Comparison of ENCODE assay signal across 8 cellular contexts in the genomic region with DNA sequence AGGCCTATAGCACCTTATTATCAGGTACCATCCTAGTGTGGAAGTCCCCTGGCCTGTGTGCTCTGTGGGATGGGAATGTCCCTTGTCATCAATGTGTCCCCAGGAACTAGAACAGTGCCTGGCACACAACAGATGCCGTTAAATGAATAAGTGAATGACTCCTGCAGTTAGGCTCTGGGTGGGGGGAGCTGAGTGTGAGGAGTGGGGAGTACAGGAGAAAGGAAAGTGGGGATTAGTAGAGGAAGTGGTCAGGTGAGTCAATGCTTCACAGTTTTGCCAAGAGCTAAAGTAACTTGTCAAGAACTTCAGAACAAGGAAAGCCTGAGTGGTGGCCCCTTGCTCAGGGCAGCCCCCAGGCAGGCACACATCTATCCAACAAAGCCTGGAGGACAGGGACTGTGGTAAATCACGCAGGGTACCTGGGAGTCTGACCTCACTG. TPM values are rescaled to one million over a fixed set of nuclear protein-coding genes. Genes with fewer than 3 reads are reported as not detected.
DNase-seq lines count a peak whose midpoint lies in the region; ATAC-seq, FAIRE-seq and TF ChIP-seq lines count a peak whose summit lies in the region.

No MANE protein-coding gene starts in this region.

- H3K4me3 Mint-ChIP-seq in brain: no peak overlapping the region

- peaks cover 48% of the 10 kb centered on the region for H3K4me1 ChIP-seq in HepG2 (ENCODE audit: insufficient read depth, low read length)
- H3K4me1 ChIP-seq in right lobe of liver: peaks cover 0 to 10% (median 2%) of the 10 kb centered on the region in 4 donors
- peaks cover 52% of the 10 kb centered on the region for H3K4me1 ChIP-seq in OCI-LY3 (ENCODE audit: low read length)
- H3K4me1 ChIP-seq in mucosa of descending colon (ENCODE audit: low read depth): peaks cover 33% of the 10 kb centered on the region

- H3K27ac ChIP-seq in HepG2 (ENCODE audit: extremely low read length, insufficient read depth, low read length) (no peak overlapping the region), right lobe of liver (no peak overlapping the region), OCI-LY3 (ENCODE audit: low read length) (peak overlapping the region; percentile 95)

- POLR2A ChIA-PET in HepG2 (lab: Yijun Ruan, JAX): interaction anchor here (1.0 to 1.5 kb wide), 3 partner anchors 15 to 374 kb away, joined by 3 read pairs; a partner anchor contains a TSS

- no peak overlapping the region for H3K9ac ChIP-seq in HepG2 (ENCODE audit: insufficient read depth, low read depth, low read length)
- peak overlapping the region; percentile 86 for H3K9ac ChIP-seq in OCI-LY3 (ENCODE audit: low read length)

- BruUV-seq in HepG2 (replicated peaks; lab: Mats Ljungman, UMichigan): no TSS peak

- TF ChIP-seq RAD21 in HepG2 (CRISPR knock-in tag; IDR thresholded peaks at IDR 0.05): no peak

- ATAC-seq in HepG2 (no peak), right lobe of liver (no peak), mucosa of descending colon (no peak)

- H4K20me1 ChIP-seq in HepG2 (ENCODE audit: insufficient read depth, low read length) (no peaks in the 10 kb centered on the region), OCI-LY3 (ENCODE audit: insufficient read depth, low read length) (no peaks in the 10 kb centered on the region)

- no peak overlapping the region for H2AFZ ChIP-seq in HepG2 (ENCODE audit: low read length)
- no peak overlapping the region for H2AFZ ChIP-seq in OCI-LY3 (ENCODE audit: low read depth, low read length)

- no peaks in the 10 kb centered on the region for H3K9me3 Mint-ChIP-seq in brain

- H3K4me1 Mint-ChIP-seq in brain: peaks cover 32% of the 10 kb centered on the region

- 33% methylated on average over 2 of the region's 2 CpGs for WGBS in HepG2 (ENCODE audit: low lambda C conversion rate)
- 75% methylated on average over 1 of the region's 2 CpGs for WGBS in right lobe of liver (ENCODE audit: insufficient coverage, low coverage, low lambda C conversion rate, missing lambda C conversion rate)

- no peaks in the 10 kb centered on the region for H3K36me3 Mint-ChIP-seq in brain

- H3K27me3 Mint-ChIP-seq in brain: peaks cover 4% of the 10 kb centered on the region

- no peaks in the 10 kb centered on the region for H3K36me3 ChIP-seq in HepG2 (replicated peaks in 1 of 2; ENCODE audit: control insufficient read depth in 1 of 2, insufficient read depth in 2 of 2, low read length in 2 of 2)
- no peaks in the 10 kb centered on the region for H3K36me3 ChIP-seq in right lobe of liver
- no peaks in the 10 kb centered on the region for H3K36me3 ChIP-seq in OCI-LY3 (replicated peaks; ENCODE audit: low read depth, low read length)
- no peaks in the 10 kb centered on the region for H3K36me3 ChIP-seq in mucosa of descending colon (ENCODE audit: low read depth)

- TF ChIP-seq EP300 in HepG2 (IDR thresholded peaks at IDR 0.05; ENCODE audit: low read depth in 2 of 2, low read length in 2 of 2) (no peak), HepG2 (CRISPR knock-in tag; IDR thresholded peaks at IDR 0.05; ENCODE audit: borderline replicate concordance) (no peak)

- no peak for FAIRE-seq in HepG2 (lab: Jason Lieb, UNC)

- no peak for DNase-seq in HepG2 (ENCODE audit: low spot score)
- DNase-seq in right lobe of liver: no peak
- peak; percentile 53 for DNase-seq in stimulated activated CD8-positive, alpha-beta memory T cell treated with anti-CD3 and anti-CD28 coated beads, Interleukin-12 subunit alpha, Interleukin-12 subunit beta, amount 100 ng/mL, for 4 hours (ENCODE audit: low read depth)
- no peak for DNase-seq in mucosa of descending colon
- no peak for DNase-seq in iPS-NIHi11 (ENCODE audit: low spot score)
- DNase-seq in GM19240 (ENCODE audit: insufficient read length, low spot score): no peak

- no peak for TF ChIP-seq POLR2A in HepG2 (IDR thresholded peaks at IDR 0.05; ENCODE audit: insufficient read depth in 1 of 2, low read depth in 2 of 2, low read length in 2 of 2)
- no peak for TF ChIP-seq POLR2A in right lobe of liver (IDR thresholded peaks at IDR 0.05)

- H3K27me3 ChIP-seq in HepG2 (ENCODE audit: control insufficient read depth in 1 of 2, insufficient read depth in 2 of 2, low read length in 2 of 2): peaks cover 9 to 56% of the 10 kb centered on the region in 2 experiments; a peak in 4 of 5 replicates
- no peaks in the 10 kb centered on the region for H3K27me3 ChIP-seq in right lobe of liver
- H3K27me3 ChIP-seq in OCI-LY3 (ENCODE audit: low read depth, low read length): no peaks in the 10 kb centered on the region

- H3K9me3 ChIP-seq in HepG2 (ENCODE audit: low read length) (no peaks in the 10 kb centered on the region), right lobe of liver (no peaks in the 10 kb centered on the region), OCI-LY3 (ENCODE audit: insufficient read depth, low read length) (no peaks in the 10 kb centered on the region), mucosa of descending colon (no peaks in the 10 kb centered on the region)

- H3K4me2 ChIP-seq in HepG2 (ENCODE audit: low read depth, low read length): no peak overlapping the region
- peak overlapping the region; percentile 57 for H3K4me2 ChIP-seq in OCI-LY3 (ENCODE audit: low read length)

- no peak overlapping the region for H3K4me3 ChIP-seq in HepG2 (replicated peaks in 1 of 3; ENCODE audit: insufficient read depth in 1 of 3, low read depth in 2 of 3, low read length in 3 of 3)
- no peak overlapping the region for H3K4me3 ChIP-seq in right lobe of liver
- peak overlapping the region; percentile 26; the same call in 1 of the 2 replicates for H3K4me3 ChIP-seq in OCI-LY3 (ENCODE audit: low read length)
- H3K4me3 ChIP-seq in mucosa of descending colon: no peak overlapping the region

- H3K27ac Mint-ChIP-seq in brain: peak overlapping the region in 3 of 5 experiments; percentile 9 to 76 (median 66)

- in situ Hi-C loops in HepG2 (cut with HindIII; ENCODE audit: extremely low pct_ligation_motif_present, low pct_unique_long_range_greater_than_20kb): loop anchor here (5.0 kb wide), 3 partner anchors 97 to 497 kb away; no protein-coding TSS in a partner anchor

- intact Hi-C loops in HepG2 (cut with micrococcal nuclease; ENCODE audit: unreplicated experiment) (loop anchor here (2.0 to 5.0 kb wide), 4 partner anchors 89 to 265 kb away; a partner anchor contains a TSS), right lobe of liver (cut with DNase I) (loop anchor here (10.0 kb wide), 2 partner anchors 99 to 161 kb away; no protein-coding TSS in a partner anchor), mucosa of descending colon (cut with DNase I, micrococcal nuclease) (loop anchor here in 1 of 2 donors (5.0 kb wide), 1 partner anchor 97 kb away; no protein-coding TSS in a partner anchor)

- no peaks in the 10 kb centered on the region for H3K79me2 ChIP-seq in HepG2 (ENCODE audit: insufficient read depth, low read length)
- H3K79me2 ChIP-seq in OCI-LY3 (ENCODE audit: low read length): no peaks in the 10 kb centered on the region

- CTCF ChIA-PET in HepG2 (lab: Yijun Ruan, JAX; ENCODE audit: low intra/inter-chr PET ratio, low total read pairs): interaction anchor here (1.5 to 7.7 kb wide), 6 partner anchors 13 to 501 kb away, joined by 5 to 200 read pairs (median 104); a partner anchor contains a TSS

- TF ChIP-seq CTCF in HepG2 (CRISPR knock-in tag; IDR thresholded peaks at IDR 0.05): no peak; the same call in 1 of the 2 replicates
- TF ChIP-seq CTCF in right lobe of liver (IDR thresholded peaks at IDR 0.05): no peak
- no peak for TF ChIP-seq CTCF in OCI-LY3 (IDR thresholded peaks at IDR 0.05; ENCODE audit: low read depth, low read length)
- TF ChIP-seq CTCF in brain (conservative IDR thresholded peaks at IDR 0.05): no peak
- no peak for TF ChIP-seq CTCF in mucosa of descending colon (IDR thresholded peaks at IDR 0.05)

RNA-seq across cellular contexts. Expression of a gene that starts 33.4 kb away (rescaled TPM):
- total RNA-seq in HepG2 (2016; rRNA removed; fragmentation: Illumina TruSeq; extraction: Trizol) (385 and 558 TPM in 2 replicates), right lobe of liver (100 to 1,000 TPM; 107 to 249 (median 133) TPM), mucosa of descending colon (100 to 1,000 TPM; 124 to 148 (median 140) TPM)
- 148 and 149 TPM in 2 replicates for total RNA-seq in HepG2 (2016; cell fraction: cytosol; rRNA removed; fragmentation: Illumina TruSeq; extraction: Trizol; ENCODE audit: low read depth)
- 449 and 577 TPM in 2 replicates for total RNA-seq in HepG2 (2016; cell fraction: insoluble cytoplasmic fraction; rRNA removed; fragmentation: Illumina TruSeq; extraction: Trizol)
- 133 and 150 TPM in 2 replicates for total RNA-seq in HepG2 (2016; cell fraction: membrane; rRNA removed; fragmentation: Illumina TruSeq; extraction: Trizol)
- 382 and 439 TPM in 2 replicates for total RNA-seq in HepG2 (2016; cell fraction: nucleus; rRNA removed; fragmentation: Illumina TruSeq; extraction: Trizol)
- polyA plus RNA-seq in HepG2 (2011; rRNA removed) (508 and 626 TPM in 2 replicates), brain (ENCODE audit: insufficient read depth, low read depth, low replicate concordance) (410 TPM)
- polyA plus RNA-seq in HepG2 (2011; cell fraction: cytosol; rRNA removed): 1,110 and 1,232 TPM in 2 replicates
- 187 and 222 TPM in 2 replicates for polyA plus RNA-seq in HepG2 (2011; cell fraction: nucleus; rRNA removed)
- polyA plus RNA-seq in HepG2 (2012): 327 and 493 TPM in 2 replicates
- 141 and 152 TPM in 2 replicates for polyA plus RNA-seq in HepG2 (2016; cell fraction: cytosol; fragmentation: Illumina TruSeq; extraction: Trizol; ENCODE audit: low read depth)
- 395 and 434 TPM in 2 replicates for polyA plus RNA-seq in HepG2 (2016; cell fraction: insoluble cytoplasmic fraction; fragmentation: Illumina TruSeq; extraction: Trizol; ENCODE audit: low read depth)
- polyA plus RNA-seq in HepG2 (2016; cell fraction: membrane; fragmentation: Illumina TruSeq; extraction: Trizol; ENCODE audit: low read depth): 122 and 125 TPM in 2 replicates
- polyA plus RNA-seq in HepG2 (2016; cell fraction: nucleus; fragmentation: Illumina TruSeq; extraction: Trizol; ENCODE audit: insufficient read depth, low read depth): 602 and 624 TPM in 2 replicates
- polyA minus RNA-seq in HepG2 (2011; rRNA and poly(A)+ RNA removed; ENCODE audit: low replicate concordance): 261 and 460 TPM in 2 replicates
- polyA minus RNA-seq in HepG2 (2011; cell fraction: cytosol; rRNA and poly(A)+ RNA removed): 132 TPM in 2 replicates
- polyA minus RNA-seq in HepG2 (2011; cell fraction: nucleus; rRNA and poly(A)+ RNA removed): 79.2 and 94.7 TPM in 2 replicates

RNA-seq across cellular contexts. Expression of a gene that starts 42.5 kb away (rescaled TPM):
- 16.1 and 22.8 TPM in 2 replicates for total RNA-seq in HepG2 (2016; rRNA removed; fragmentation: Illumina TruSeq; extraction: Trizol)
- 1.9 and 2.6 TPM in 2 replicates for total RNA-seq in HepG2 (2016; cell fraction: cytosol; rRNA removed; fragmentation: Illumina TruSeq; extraction: Trizol; ENCODE audit: low read depth)
- 13.5 and 23.6 TPM in 2 replicates for total RNA-seq in HepG2 (2016; cell fraction: insoluble cytoplasmic fraction; rRNA removed; fragmentation: Illumina TruSeq; extraction: Trizol)
- 5.5 and 6.1 TPM in 2 replicates for total RNA-seq in HepG2 (2016; cell fraction: membrane; rRNA removed; fragmentation: Illumina TruSeq; extraction: Trizol)
- total RNA-seq in HepG2 (2016; cell fraction: nucleus; rRNA removed; fragmentation: Illumina TruSeq; extraction: Trizol): 15.3 and 18.4 TPM in 2 replicates
- 47.5 and 48.1 TPM in 2 replicates for polyA plus RNA-seq in HepG2 (2011; rRNA removed)
- polyA plus RNA-seq in HepG2 (2011; cell fraction: cytosol; rRNA removed): 40.5 and 42.2 TPM in 2 replicates
- polyA plus RNA-seq in HepG2 (2011; cell fraction: nucleus; rRNA removed): 28.4 and 31.8 TPM in 2 replicates
- 28.4 and 31.9 TPM in 2 replicates for polyA plus RNA-seq in HepG2 (2012)
- 4.3 and 5.4 TPM in 2 replicates for polyA plus RNA-seq in HepG2 (2016; cell fraction: cytosol; fragmentation: Illumina TruSeq; extraction: Trizol; ENCODE audit: low read depth)
- 31.7 and 36.0 TPM in 2 replicates for polyA plus RNA-seq in HepG2 (2016; cell fraction: insoluble cytoplasmic fraction; fragmentation: Illumina TruSeq; extraction: Trizol; ENCODE audit: low read depth)
- polyA plus RNA-seq in HepG2 (2016; cell fraction: membrane; fragmentation: Illumina TruSeq; extraction: Trizol; ENCODE audit: low read depth): 10.4 and 12.8 TPM in 2 replicates
- 27.4 and 28.0 TPM in 2 replicates for polyA plus RNA-seq in HepG2 (2016; cell fraction: nucleus; fragmentation: Illumina TruSeq; extraction: Trizol; ENCODE audit: insufficient read depth, low read depth)
- polyA minus RNA-seq in HepG2 (2011; rRNA and poly(A)+ RNA removed; ENCODE audit: low replicate concordance): 45.6 and 63.5 TPM in 2 replicates
- 14.6 and 19.0 TPM in 2 replicates for polyA minus RNA-seq in HepG2 (2011; cell fraction: cytosol; rRNA and poly(A)+ RNA removed)
- 26.9 and 36.6 TPM in 2 replicates for polyA minus RNA-seq in HepG2 (2011; cell fraction: nucleus; rRNA and poly(A)+ RNA removed)
- total RNA-seq in right lobe of liver: 10 to 100 TPM; 12.7 to 38.1 (median 18.5) TPM
- 36.2 TPM for polyA plus RNA-seq in brain (ENCODE audit: insufficient read depth, low read depth, low replicate concordance)
- 10 to 100 TPM; 19.3 to 28.4 (median 26.3) TPM for total RNA-seq in mucosa of descending colon
